ENCODE assay signal across 1 cellular context in the genomic region with DNA sequence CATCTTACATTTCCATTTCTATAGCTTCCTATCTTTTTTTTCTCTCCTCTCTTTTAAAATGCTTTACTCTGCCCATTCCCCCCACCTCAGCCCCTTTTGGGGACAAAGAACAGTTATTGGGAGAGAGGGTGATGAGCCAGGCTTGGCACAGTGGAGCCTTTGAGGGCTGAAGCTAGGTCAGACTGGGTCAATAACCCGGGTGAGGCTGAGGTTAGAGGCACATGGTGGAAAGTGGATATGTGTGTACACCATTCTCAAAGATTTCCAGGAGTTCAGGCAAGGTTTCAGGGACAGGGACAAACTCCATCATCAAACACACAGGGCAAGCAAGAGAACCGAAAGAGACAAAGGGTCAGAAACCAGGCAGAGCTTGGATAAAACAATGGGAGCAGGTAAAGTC.
TF ChIP-seq lines count a peak whose summit lies in the region.

No MANE protein-coding gene starts in this region.

TF ChIP-seq in GM23338, 12 proteins besides CTCF, POLR2A, EP300 and RAD21 (continued from another document):
- TF ChIP-seq ZNF462 (CRISPR knock-in tag; IDR thresholded peaks at IDR 0.05) (no peak), ZNF114 (CRISPR knock-in tag; IDR thresholded peaks at IDR 0.05) (no peak), NANOG (IDR thresholded peaks at IDR 0.05; ENCODE audit: borderline replicate concordance) (no peak), POLR2AphosphoS5 (IDR thresholded peaks at IDR 0.05; ENCODE audit: low read depth) (no peak), CREB1 (CRISPR knock-in tag; IDR thresholded peaks at IDR 0.05; ENCODE audit: low read depth) (no peak)
